Comparison of ENCODE assay signal across 8 cellular contexts in genomic region chr1:36149237-36149972, GRCh38. TPM values are rescaled to one million over a fixed set of nuclear protein-coding genes. Genes with fewer than 3 reads are reported as not detected.
A peak's percentile ranks its signal among the peaks of the same experiment; 100 is the strongest.
DNase-seq lines count a peak whose midpoint lies in the region; ATAC-seq and TF ChIP-seq lines count a peak whose summit lies in the region.

Gene TRAPPC3, minus strand, starts transcription at chr1:36149486. Its CDS starts 108 bp downstream, at chr1:36149378.

- POLR2A ChIA-PET in SK-N-SH (lab: Yijun Ruan, JAX), result interaction anchor here (0.7 to 2.4 kb wide), 6 partner anchors 11 to 157 kb away, joined by 3 to 13 read pairs (median 5); partner anchors contain the start of genes SH3D21 and THRAP3

- peak; percentile 83 for ATAC-seq in HG02588 (IDR thresholded peaks at IDR 0.05; ENCODE audit: unreplicated experiment)

- TF ChIP-seq POLR2A in GM10847 (IDR thresholded peaks at IDR 0.05; ENCODE audit: extremely low read depth, insufficient read length) (peak; percentile 66), suprapubic skin (IDR thresholded peaks at IDR 0.05) (peak; percentile 81 to 83)

- no peaks in the 10 kb centered on the region for H3K27me3 ChIP-seq in SK-N-SH (ENCODE audit: insufficient read depth)
- H3K27me3 ChIP-seq in suprapubic skin, result no peaks in the 10 kb centered on the region

- CTCF ChIA-PET in SK-N-SH (lab: Yijun Ruan, JAX), result interaction anchor here (0.6 to 4.8 kb wide), 69 partner anchors 10 to 400 kb away, joined by 3 to 143 read pairs (median 4); partner anchors contain the start of genes SH3D21, TEKT2 and THRAP3

- peak within 1 kb of the TSS; percentile 23 for H2AFZ ChIP-seq in SK-N-SH (ENCODE audit: low read depth)

- WGBS in SK-N-SH (ENCODE audit: low lambda C conversion rate), result under 1% methylated on average over 39 of the region's 62 CpGs
- WGBS in suprapubic skin, result under 1% methylated on average over 26 of the region's 62 CpGs

- H3K27ac ChIP-seq in SK-N-SH (ENCODE audit: low read depth in 2 of 2, low read length in 1 of 2), result peak within 1 kb of the TSS; percentile 97 to 98
- H3K27ac ChIP-seq in suprapubic skin, result peak within 1 kb of the TSS; percentile 97

- TF ChIP-seq CTCF in SK-N-SH (IDR thresholded peaks at IDR 0.05), result peak; percentile 98
- peak; percentile 97 to 98 for TF ChIP-seq CTCF in suprapubic skin (IDR thresholded peaks at IDR 0.05)

- peaks cover 19% of the 10 kb centered on the region for H3F3A ChIP-seq in SK-N-SH (replicated peaks; ENCODE audit: insufficient read depth)

- peak within 1 kb of the TSS; percentile 78 for H3K9ac ChIP-seq in SK-N-SH

- H3K9me3 ChIP-seq in SK-N-SH, result no peaks in the 10 kb centered on the region
- H3K9me3 ChIP-seq in suprapubic skin, result no peaks in the 10 kb centered on the region

- H3K4me1 ChIP-seq in SK-N-SH (ENCODE audit: control insufficient read depth in 1 of 2, insufficient read depth in 2 of 2, low read depth in 1 of 2, low read length in 1 of 2) (peaks cover 24 to 25% of the 10 kb centered on the region in 2 experiments), suprapubic skin (peaks cover 51% of the 10 kb centered on the region)

- peak; percentile 99 for DNase-seq in NCI-H1048 (lab: John Stamatoyannopoulos, UW)
- DNase-seq in SK-N-SH, result peak; percentile 98
- peak; percentile 100 for DNase-seq in activated naive CD4-positive, alpha-beta T cell treated with anti-CD3 and anti-CD28 coated beads, Interleukin-2, amount 50 U/mL, for 16 hours
- peak; percentile 99 for DNase-seq in germinal center (ENCODE audit: low spot score)
- DNase-seq in nucleus accumbens (lab: John Stamatoyannopoulos, UW), result peak; percentile 93 to 100 (median 100)
- peak; percentile 100 for DNase-seq in suprapubic skin (ENCODE audit: low spot score in 2 of 2)

- H3K9me2 ChIP-seq in SK-N-SH, result no peaks in the 10 kb centered on the region

- TF ChIP-seq EP300 in SK-N-SH (IDR thresholded peaks at IDR 0.05; ENCODE audit: borderline replicate concordance in 1 of 2, low read depth in 1 of 2, low read length in 1 of 2) (peak in 1 of 2 experiments; percentile 69; a peak in 1 of 4 replicates), suprapubic skin (IDR thresholded peaks at IDR 0.05) (no peak)

- H4K20me1 ChIP-seq in SK-N-SH (ENCODE audit: insufficient read depth), result no peaks in the 10 kb centered on the region; the same call in 1 of the 2 replicates

- peak; percentile 98 for TF ChIP-seq RAD21 in SK-N-SH (IDR thresholded peaks at IDR 0.05; ENCODE audit: low read length)

- H3K4me2 ChIP-seq in SK-N-SH, result peak within 1 kb of the TSS; percentile 85

- H3K4me3 ChIP-seq in SK-N-SH (ENCODE audit: low read depth in 2 of 2, low read length in 1 of 2) (peak within 1 kb of the TSS; percentile 72 to 73), suprapubic skin (peak within 1 kb of the TSS; percentile 74)

- H3K36me3 ChIP-seq in SK-N-SH (replicated peaks in 1 of 2; ENCODE audit: control insufficient read depth in 1 of 2, insufficient read depth in 2 of 2, low read length in 1 of 2) (peaks cover 0 to 5% of the 10 kb centered on the region in 2 experiments), suprapubic skin (no peaks in the 10 kb centered on the region)

- H3K79me2 ChIP-seq in SK-N-SH (ENCODE audit: insufficient read depth), result peaks cover 48% of the 10 kb centered on the region

TF ChIP-seq in SK-N-SH, 30 proteins besides CTCF, POLR2A, EP300 and RAD21 (continues in another document):
- 0 out of 2 replicates have a peak, but pooled peaks have one; percentile 4 for TF ChIP-seq YY1 (IDR thresholded peaks at IDR 0.05; ENCODE audit: low read depth)
- peak; percentile 77; the same call in 1 of the 2 replicates for TF ChIP-seq MXI1 (IDR thresholded peaks at IDR 0.05; ENCODE audit: low read depth, low read length)
- TF ChIP-seq RXRA (IDR thresholded peaks at IDR 0.05; ENCODE audit: borderline replicate concordance, low read depth), result no peak
- TF ChIP-seq RFX5 (IDR thresholded peaks at IDR 0.05; ENCODE audit: low read length), result no peak
- TF ChIP-seq IRF3 (IDR thresholded peaks at IDR 0.05; ENCODE audit: low read depth, low read length), result no peak
- TF ChIP-seq TAF1 (IDR thresholded peaks at IDR 0.05; ENCODE audit: borderline replicate concordance, low read depth, low read length), result no peak
- 0 out of 2 replicates have a peak, but pooled peaks have one; percentile 19 for TF ChIP-seq PBX3 (IDR thresholded peaks at IDR 0.05)
- no peak for TF ChIP-seq ZBTB33 (IDR thresholded peaks at IDR 0.05; ENCODE audit: borderline replicate concordance, low read depth)
- peak; percentile 80 for TF ChIP-seq MAX (IDR thresholded peaks at IDR 0.05; ENCODE audit: low read depth)
- TF ChIP-seq EZH2phosphoT487 (IDR thresholded peaks at IDR 0.05; ENCODE audit: borderline replicate concordance, low read depth), result no peak
- TF ChIP-seq NRF1 (IDR thresholded peaks at IDR 0.05; ENCODE audit: low read depth, low read length), result peak; percentile 92
- TF ChIP-seq RCOR1 (IDR thresholded peaks at IDR 0.05; ENCODE audit: low read length), result no peak; the same call in 1 of the 2 replicates
- peak; percentile 70; the same call in 1 of the 2 replicates for TF ChIP-seq JUND (IDR thresholded peaks at IDR 0.05)
- TF ChIP-seq SIN3A (IDR thresholded peaks at IDR 0.05; ENCODE audit: borderline replicate concordance, low read depth, low read length), result peak; percentile 78; the same call in 1 of the 2 replicates
- no peak for TF ChIP-seq GATA2 (CRISPR knock-in tag; IDR thresholded peaks at IDR 0.05)
- peak; percentile 69 for TF ChIP-seq ELF1 (IDR thresholded peaks at IDR 0.05)
- TF ChIP-seq CHD2 (IDR thresholded peaks at IDR 0.05; ENCODE audit: low read length, partially characterized antibody), result peak; percentile 94
- peak; percentile 95 for TF ChIP-seq SMC3 (IDR thresholded peaks at IDR 0.05; ENCODE audit: low read depth, low read length)
- no peak for TF ChIP-seq FOXJ3 (CRISPR knock-in tag; IDR thresholded peaks at IDR 0.05)
- no peak for TF ChIP-seq MEF2A (IDR thresholded peaks at IDR 0.05; ENCODE audit: borderline replicate concordance, low read depth)
- no peak for TF ChIP-seq FOXM1 (IDR thresholded peaks at IDR 0.05; ENCODE audit: low read depth)
- peak; percentile 56; the same call in 1 of the 2 replicates for TF ChIP-seq TEAD4 (IDR thresholded peaks at IDR 0.05; ENCODE audit: borderline replicate concordance, insufficient read depth)

RNA-seq across cellular contexts. Expression of gene TRAPPC3, which starts in this region (rescaled TPM):
- 149 and 169 TPM in 2 replicates for polyA plus RNA-seq in SK-N-SH (2012; rRNA removed)
- polyA plus RNA-seq in SK-N-SH (2012; cell fraction: cytosol; rRNA removed), result 172 and 173 TPM in 2 replicates
- 83.1 and 92.3 TPM in 2 replicates for polyA plus RNA-seq in SK-N-SH (2012; cell fraction: nucleus; rRNA removed)
- total RNA-seq in suprapubic skin, result 100 to 1,000 TPM in 2 of 4 donors, 10 to 100 TPM in 2; 68.7 to 111 (median 97.5) TPM

Comparison
In these comparisons a context has a peak if more than half of its experiments do, and no peak if none do; other contexts are left out.
1. Peak in every context shown above with its lines: DNase-seq, ATAC-seq, H3K4me3 ChIP-seq and H3K27ac ChIP-seq.